ENCODE assay signal across 8 cellular contexts in the genomic region with DNA sequence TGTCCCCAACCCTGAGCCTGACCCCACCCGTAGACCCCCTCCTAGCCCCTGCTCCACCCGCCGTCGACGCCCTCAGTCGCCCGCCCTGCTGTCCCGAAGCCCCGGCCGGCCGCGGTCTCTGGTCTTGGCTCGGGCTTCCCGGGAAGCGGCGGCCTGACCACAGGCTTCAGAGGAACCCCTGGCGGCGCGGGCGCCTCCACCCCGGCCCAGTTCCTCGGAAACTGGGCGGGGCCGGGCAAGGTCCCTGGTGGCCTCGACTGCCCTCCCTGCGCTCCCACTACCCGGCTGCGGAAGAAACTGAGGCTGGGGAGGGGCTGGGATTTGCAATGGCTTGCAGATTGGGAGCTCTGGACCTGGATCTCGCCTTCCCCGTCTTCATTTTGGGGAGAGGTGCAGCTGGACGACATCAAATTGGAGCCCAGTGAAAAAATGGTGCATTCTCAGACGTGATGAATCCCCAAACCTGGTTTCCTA. TPM values are rescaled to one million over a fixed set of nuclear protein-coding genes. Genes with fewer than 3 reads are reported as not detected.
A peak's percentile ranks its signal among the peaks of the same experiment; 100 is the strongest.
DNase-seq lines count a peak whose midpoint lies in the region; ATAC-seq and TF ChIP-seq lines count a peak whose summit lies in the region.

No MANE protein-coding gene starts in this region.

- H3K4me3 Mint-ChIP-seq in activated CD4-positive, alpha-beta T cell treated with anti-CD3 and anti-CD28 coated beads for 36 hours = peak overlapping the region; percentile 98

- peaks cover 31 to 35% of the 10 kb centered on the region in 2 donors for H3K4me1 ChIP-seq in mucosa of rectum (ENCODE audit: control insufficient read depth in 2 of 2, insufficient read depth in 2 of 2, low read length in 2 of 2)
- H3K4me1 ChIP-seq in thoracic aorta (ENCODE audit: control insufficient read depth in 1 of 2, low read depth in 2 of 2) = peaks cover 13 to 55% of the 10 kb centered on the region in 2 donors

- H3K9me3 Mint-ChIP-seq in activated CD4-positive, alpha-beta T cell treated with anti-CD3 and anti-CD28 coated beads for 36 hours (ENCODE audit: low read depth) = no peaks in the 10 kb centered on the region

- peaks cover 41% of the 10 kb centered on the region for H3K4me1 Mint-ChIP-seq in activated CD4-positive, alpha-beta T cell treated with anti-CD3 and anti-CD28 coated beads for 36 hours

- peak; percentile 50 for DNase-seq in activated naive CD4-positive, alpha-beta T cell treated with Interleukin-2 at 50 U/mL for 16 hours
- no peak for DNase-seq in activated naive CD4-positive, alpha-beta T cell (lab: John Stamatoyannopoulos, UW)
- DNase-seq in activated CD4-positive, alpha-beta T cell treated with anti-CD3 and anti-CD28 coated beads for 36 hours = peak; percentile 65
- DNase-seq in epithelial cell of esophagus (ENCODE audit: low read depth) (no peak), thoracic aorta (ENCODE audit: low spot score) (no peak)

- H3K36me3 ChIP-seq in mucosa of rectum (ENCODE audit: control insufficient read depth in 2 of 2, insufficient read depth in 2 of 2, low read length in 2 of 2) = peaks cover 0 to 1% of the 10 kb centered on the region in 2 donors
- no peaks in the 10 kb centered on the region for H3K36me3 ChIP-seq in thoracic aorta

- H3K27me3 ChIP-seq in mucosa of rectum (ENCODE audit: control insufficient read depth in 2 of 2, insufficient read depth in 2 of 2, low read length in 2 of 2) = no peaks in the 10 kb centered on the region
- H3K27me3 ChIP-seq in thoracic aorta (replicated peaks; ENCODE audit: insufficient read depth) = no peaks in the 10 kb centered on the region

- POLR2A ChIA-PET in activated CD4-positive, alpha-beta T cell treated with anti-CD3 and anti-CD28 coated beads for 36 hours (lab: Charles Lee) = interaction anchor here (0.7 to 4.5 kb wide), 18 partner anchors 9 to 299 kb away, joined by 3 to 79 read pairs (median 8); no protein-coding TSS in a partner anchor

- H3K9me3 ChIP-seq in mucosa of rectum (ENCODE audit: control insufficient read depth in 2 of 2, low read length in 2 of 2) (no peaks in the 10 kb centered on the region), thoracic aorta (no peaks in the 10 kb centered on the region)

- H3K27me3 Mint-ChIP-seq in activated CD4-positive, alpha-beta T cell treated with anti-CD3 and anti-CD28 coated beads for 36 hours = no peaks in the 10 kb centered on the region

- peaks cover 37% of the 10 kb centered on the region for H3K36me3 Mint-ChIP-seq in activated CD4-positive, alpha-beta T cell treated with anti-CD3 and anti-CD28 coated beads for 36 hours (ENCODE audit: low read depth)

- H3K27ac ChIP-seq in mucosa of rectum (ENCODE audit: low read depth in 2 of 2, low read length in 2 of 2) (peak overlapping the region; percentile 98), thoracic aorta (peak overlapping the region; percentile 93 to 95)

- TF ChIP-seq CTCF in epithelial cell of esophagus (IDR thresholded peaks at IDR 0.05; ENCODE audit: insufficient read depth, low read depth, low read length, missing control alignments) (no peak), thoracic aorta (IDR thresholded peaks at IDR 0.05) (no peak)

- peak overlapping the region; percentile 98 for H3K27ac Mint-ChIP-seq in activated CD4-positive, alpha-beta T cell treated with anti-CD3 and anti-CD28 coated beads for 36 hours

- peak overlapping the region; percentile 88 to 93 for H3K9ac ChIP-seq in mucosa of rectum (ENCODE audit: low read depth in 1 of 2, low read length in 2 of 2)

- H3K4me3 ChIP-seq in epithelial cell of esophagus (ENCODE audit: low read length) = peak overlapping the region; percentile 73
- peak overlapping the region; percentile 81 to 97 for H3K4me3 ChIP-seq in mucosa of rectum (ENCODE audit: low read length in 2 of 2)
- peak overlapping the region; percentile 87 for H3K4me3 ChIP-seq in thoracic aorta

- ATAC-seq in activated CD4-positive, alpha-beta T cell treated with anti-CD3 and anti-CD28 coated beads for 36 hours = no peak
- ATAC-seq in thoracic aorta (ENCODE audit: insufficient number of reproducible peaks, low FRiP score, low read depth) = peak; percentile 3
- no peak for ATAC-seq in HG03280 (IDR thresholded peaks at IDR 0.05; ENCODE audit: unreplicated experiment)
- ATAC-seq in GM18517 (IDR thresholded peaks at IDR 0.05; ENCODE audit: unreplicated experiment) = no peak

- CTCF ChIA-PET in activated CD4-positive, alpha-beta T cell treated with anti-CD3 and anti-CD28 coated beads for 36 hours (lab: Charles Lee) = interaction anchor here (0.7 to 3.5 kb wide), 18 partner anchors 9 to 302 kb away, joined by 3 to 34 read pairs (median 4); no protein-coding TSS in a partner anchor

- intact Hi-C loops in activated CD4-positive, alpha-beta T cell treated with anti-CD3 and anti-CD28 coated beads for 36 hours (cut with DNase I, micrococcal nuclease) = loop anchor here (1.0 to 5.0 kb wide), 15 partner anchors 23 to 526 kb away; partner anchors contain the start of genes CLEC16A (in 1 of the 2), RMI2 (in 1 of the 2) and TXNDC11 (in 1 of the 2)

RNA-seq across cellular contexts. Expression of gene SOCS1, which starts 0.7 kb away (rescaled TPM):
- 100 to 1,000 TPM in 1 of 2 experiments, 10 to 100 TPM in 1; 100.0 to 103 TPM for total RNA-seq in activated CD4-positive, alpha-beta T cell treated with anti-CD3 and anti-CD28 coated beads for 36 hours
- 10 to 100 TPM; 16.9 to 22.6 TPM for total RNA-seq in thoracic aorta

RNA-seq across cellular contexts. Expression of gene TNP2, which starts 12.4 kb away (rescaled TPM):
- total RNA-seq in activated CD4-positive, alpha-beta T cell treated with anti-CD3 and anti-CD28 coated beads for 36 hours = not detected
- total RNA-seq in thoracic aorta = not detected

RNA-seq across cellular contexts. Expression of gene PRM3, which starts 16.7 kb away (rescaled TPM):
- total RNA-seq in activated CD4-positive, alpha-beta T cell treated with anti-CD3 and anti-CD28 coated beads for 36 hours = not detected
- total RNA-seq in thoracic aorta = not detected

RNA-seq across cellular contexts. Expression of gene PRM2, which starts 19.6 kb away (rescaled TPM):
- total RNA-seq in activated CD4-positive, alpha-beta T cell treated with anti-CD3 and anti-CD28 coated beads for 36 hours = not detected
- total RNA-seq in thoracic aorta = not detected

RNA-seq across cellular contexts. Expression of gene PRM1, which starts 24.4 kb away (rescaled TPM):
- total RNA-seq in activated CD4-positive, alpha-beta T cell treated with anti-CD3 and anti-CD28 coated beads for 36 hours = not detected
- not detected for total RNA-seq in thoracic aorta

Comparison
In these comparisons a context has a peak if more than half of its experiments do, and no peak if none do; other contexts are left out.
1. DNase-seq: peak in activated naive CD4-positive, alpha-beta T cell treated with Interleukin-2 at 50 U/mL for 16 hours (single experiment) and activated CD4-positive, alpha-beta T cell treated with anti-CD3 and anti-CD28 coated beads for 36 hours (single experiment); none in activated naive CD4-positive, alpha-beta T cell (0 of 4), epithelial cell of esophagus (single experiment) and thoracic aorta (single experiment).
2. RNA of gene SOCS1, which starts 0.7 kb away (total RNA-seq): 100.0 to 103 TPM in activated CD4-positive, alpha-beta T cell treated with anti-CD3 and anti-CD28 coated beads for 36 hours; 16.9 to 22.6 TPM in thoracic aorta; every median in the first group is over 4 times any median in the second.
3. Peak in every context shown above with its lines, with median percentiles within 50 percentile points of each other: H3K4me3 ChIP-seq.